Comparison of ENCODE assay signal across 8 cellular contexts in the genomic region with DNA sequence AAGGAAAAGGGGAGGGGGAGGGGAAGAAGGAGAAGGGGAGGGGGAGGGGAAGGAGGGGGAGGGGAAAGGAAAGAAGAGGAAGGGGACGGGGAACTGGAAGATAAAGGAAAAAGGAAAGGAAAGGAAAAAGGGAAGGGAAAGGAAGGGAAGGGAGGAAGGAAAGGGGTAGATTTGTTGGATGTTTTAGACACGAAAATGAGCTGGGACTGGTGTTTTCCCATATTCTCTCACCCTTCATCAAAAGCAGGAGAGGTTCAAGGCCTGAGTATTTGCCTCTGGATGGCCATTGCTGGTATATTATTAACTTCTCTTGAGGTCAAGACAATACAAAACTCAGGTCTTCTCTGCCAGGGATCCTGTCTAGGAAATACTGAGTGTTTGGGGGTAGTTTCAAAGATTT.
"Had no signal": no experiment of that assay in that cellular context is flagged by ENCODE, and none has a peak within 500 bp of the region (broad histone marks: within the 10 kb centered on the region; RNA-seq: fewer than 3 reads in every experiment).

No MANE protein-coding gene starts in this region.

- H3K9me3 Mint-ChIP-seq: IgD-negative memory B cell had no signal

- H3K4me1 Mint-ChIP-seq: IgD-negative memory B cell had no signal

- H3K4me3 Mint-ChIP-seq: IgD-negative memory B cell had no signal

- H3K4me2 ChIP-seq: KMS-11 had no signal

- H3K9ac ChIP-seq: KMS-11 had no signal

- H3K27ac Mint-ChIP-seq: IgD-negative memory B cell had no signal

- DNase-seq: IMR-90, KBM-7, KG1 had no signal

- H3K4me3 ChIP-seq: K562 had no signal

- H3K36me3 Mint-ChIP-seq: IgD-negative memory B cell had no signal

- H3K27me3 Mint-ChIP-seq: IgD-negative memory B cell had no signal

- H3K27ac ChIP-seq: HL-60, KMS-11 had no signal

- FAIRE-seq: HTR-8/SVneo, K562 had no signal

- ATAC-seq: K562 had no signal
